20 cellular contexts compared by ENCODE assay signal in the genomic region with DNA sequence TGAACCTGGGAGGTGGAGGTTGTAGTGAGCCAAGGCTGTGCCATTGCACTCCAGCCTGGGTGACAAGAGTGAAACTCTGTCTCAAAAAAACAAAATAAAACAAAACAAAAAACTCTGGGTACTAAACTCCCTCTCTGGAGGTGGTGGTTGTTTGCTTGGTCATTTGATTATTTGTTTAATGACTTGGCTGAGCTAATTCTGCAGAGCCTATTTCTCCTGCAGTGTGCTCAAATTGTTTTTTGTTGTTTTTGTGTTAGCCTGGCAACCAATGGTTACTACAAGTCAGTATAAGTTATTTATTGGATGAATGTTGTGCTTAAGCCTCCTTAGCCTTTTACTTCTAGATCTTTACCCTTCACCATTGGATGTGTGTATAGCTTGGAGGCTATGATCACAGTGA.
"Had no signal": no experiment of that assay in that cellular context is flagged by ENCODE, and none has a peak within 500 bp of the region (broad histone marks: within the 10 kb centered on the region; RNA-seq: fewer than 3 reads in every experiment).

No MANE protein-coding gene starts in this region.

- H3K27me3 ChIP-seq: hepatocyte, spleen, testis, transverse colon had no signal

- ATAC-seq: left cardiac atrium; psoas muscle; sciatic nerve; stimulated activated memory B cell treated with anti-CD40 and anti-IgM and Interleukin-4, amounts not matched to agents 10 μg/mL and 1 μg/mL and 100 μg/mL, for 72 hours had no signal

- H3K4me3 ChIP-seq: dorsolateral prefrontal cortex, hepatocyte, psoas muscle, spleen, testis, transverse colon had no signal

- DNase-seq: cortex of kidney; dorsolateral prefrontal cortex; effector CD8-positive, alpha-beta T cell; foreskin melanocyte; head of caudate nucleus; kidney; left cardiac atrium; mesendoderm; naive B cell; psoas muscle; retina; spleen; stimulated activated CD4-positive, alpha-beta T cell treated with anti-CD3 and anti-CD28 coated beads, Interleukin-15, amount 100 ng/mL, for 24 hours; stimulated activated CD4-positive, alpha-beta T cell treated with anti-CD3 and anti-CD28 coated beads, Interleukin-1b, Interleukin-23, amount 100 ng/mL, for 48 hours; stimulated activated CD4-positive, alpha-beta T cell treated with anti-CD3 and anti-CD28 coated beads, Interleukin-4, amount 100 ng/mL, for 24 hours; testis; transverse colon had no signal

- H3K27ac ChIP-seq: dorsolateral prefrontal cortex, hepatocyte, psoas muscle, spleen, testis, transverse colon had no signal

- H3K36me3 ChIP-seq: spleen, transverse colon had no signal

- H3K4me1 ChIP-seq: psoas muscle, spleen, testis, transverse colon had no signal

- H3K9me3 ChIP-seq: psoas muscle, testis, transverse colon had no signal
